1 cellular context compared by ENCODE assay signal in the genomic region with DNA sequence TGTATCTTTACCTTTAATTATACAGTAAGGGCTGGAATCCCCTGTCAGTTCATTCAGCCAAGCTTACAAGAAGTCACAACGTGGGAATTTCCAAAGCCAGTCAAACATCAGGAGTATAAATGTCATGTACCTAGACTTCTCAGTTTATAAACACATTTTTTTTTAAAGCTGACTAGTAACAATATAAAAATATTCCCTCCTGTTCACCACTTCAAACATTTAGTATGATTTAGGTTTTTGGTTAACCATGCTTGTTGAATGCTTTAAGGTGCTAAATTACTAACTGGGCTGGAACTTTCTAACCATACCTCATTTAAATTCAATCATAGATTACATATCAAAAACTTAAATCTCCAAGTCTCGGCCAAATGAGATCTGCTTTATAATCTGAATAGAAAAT.
A peak's percentile ranks its signal among the peaks of the same experiment; 100 is the strongest.
TF ChIP-seq lines count a peak whose summit lies in the region.

No MANE protein-coding gene starts in this region.

TF ChIP-seq in GM12878, 131 proteins besides CTCF, POLR2A, EP300 and RAD21:
- TF ChIP-seq ZNF217 (IDR thresholded peaks at IDR 0.05) (no peak), TCF7 (IDR thresholded peaks at IDR 0.05; ENCODE audit: borderline replicate concordance) (peak; percentile 46; the same call in 1 of the 2 replicates), NRF1 (conservative IDR thresholded peaks at IDR 0.05; ENCODE audit: low read depth, low read length) (no peak), MTA2 (IDR thresholded peaks at IDR 0.05; ENCODE audit: low read depth) (peak; percentile 48; the same call in 1 of the 2 replicates), MEF2B (IDR thresholded peaks at IDR 0.05; ENCODE audit: partially characterized antibody, poor library complexity, severe bottlenecking) (no peak), RUNX3 (IDR thresholded peaks at IDR 0.05; ENCODE audit: low read length) (peak; percentile 46; the same call in 1 of the 2 replicates), JUNB (IDR thresholded peaks at IDR 0.05) (no peak)
- TF ChIP-seq, protein P1, sequence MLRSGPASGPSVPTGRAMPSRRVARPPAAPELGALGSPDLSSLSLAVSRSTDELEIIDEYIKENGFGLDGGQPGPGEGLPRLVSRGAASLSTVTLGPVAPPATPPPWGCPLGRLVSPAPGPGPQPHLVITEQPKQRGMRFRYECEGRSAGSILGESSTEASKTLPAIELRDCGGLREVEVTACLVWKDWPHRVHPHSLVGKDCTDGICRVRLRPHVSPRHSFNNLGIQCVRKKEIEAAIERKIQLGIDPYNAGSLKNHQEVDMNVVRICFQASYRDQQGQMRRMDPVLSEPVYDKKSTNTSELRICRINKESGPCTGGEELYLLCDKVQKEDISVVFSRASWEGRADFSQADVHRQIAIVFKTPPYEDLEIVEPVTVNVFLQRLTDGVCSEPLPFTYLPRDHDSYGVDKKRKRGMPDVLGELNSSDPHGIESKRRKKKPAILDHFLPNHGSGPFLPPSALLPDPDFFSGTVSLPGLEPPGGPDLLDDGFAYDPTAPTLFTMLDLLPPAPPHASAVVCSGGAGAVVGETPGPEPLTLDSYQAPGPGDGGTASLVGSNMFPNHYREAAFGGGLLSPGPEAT (IDR thresholded peaks at IDR 0.05; ENCODE audit: low read depth), result peak; percentile 23; the same call in 1 of the 2 replicates
